1 cellular context compared by ENCODE assay signal in genomic region chr10:74822583-74823089, GRCh38.
TF ChIP-seq lines count a peak whose summit lies in the region.

No MANE protein-coding gene starts in this region.

TF ChIP-seq in endothelial cell of umbilical vein, 7 proteins besides CTCF, POLR2A, EP300 and RAD21 (continued from another document):
- TF ChIP-seq MYC (IDR thresholded peaks at IDR 0.05; ENCODE audit: low read depth, low read length) (no peak), EZH2 (IDR thresholded peaks at IDR 0.05; ENCODE audit: borderline replicate concordance, low read depth, low read length, severe bottlenecking) (no peak)
